ENCODE assay signal across 8 cellular contexts in genomic region chr12:43336962-43337555, GRCh38.
DNase-seq lines count a peak whose midpoint lies in the region; ATAC-seq, FAIRE-seq and TF ChIP-seq lines count a peak whose summit lies in the region.

No MANE protein-coding gene starts in this region.

- H3K27me3 Mint-ChIP-seq in neural crest cell (ENCODE audit: low read depth) = no peaks in the 10 kb centered on the region

- no peak overlapping the region for H3K4me3 Mint-ChIP-seq in neural crest cell

- no peak overlapping the region for H3K4me3 ChIP-seq in breast epithelium

- H3K4me1 Mint-ChIP-seq in neural crest cell = peaks cover 18% of the 10 kb centered on the region

- no peaks in the 10 kb centered on the region for H3K27me3 ChIP-seq in breast epithelium

- DNase-seq in LHCN-M2 (ENCODE audit: low read depth) = peak; percentile 57
- no peak for DNase-seq in breast epithelium (ENCODE audit: low spot score in 2 of 2)
- no peak for DNase-seq in neural crest cell (ENCODE audit: low read depth, low spot score)
- DNase-seq in ureter (ENCODE audit: low spot score) = no peak

- no peak overlapping the region for H3K27ac Mint-ChIP-seq in neural crest cell (ENCODE audit: unreplicated experiment)

- no peak overlapping the region for H3K27ac ChIP-seq in breast epithelium

- H3K9me3 ChIP-seq in breast epithelium = no peaks in the 10 kb centered on the region

- intact Hi-C loops in breast epithelium (cut with DNase I; ENCODE audit: low total_unique reads) = no loop called here

- TF ChIP-seq CTCF in breast epithelium (IDR thresholded peaks at IDR 0.05) = peak in 2 of 3 donors; percentile 35 to 37
- peak; percentile 70 for TF ChIP-seq CTCF in neural crest cell (conservative IDR thresholded peaks at IDR 0.05)

- H3K4me1 ChIP-seq in breast epithelium = no peaks in the 10 kb centered on the region

- no peaks in the 10 kb centered on the region for H3K36me3 Mint-ChIP-seq in neural crest cell (ENCODE audit: low read depth)

- TF ChIP-seq POLR2A in breast epithelium (IDR thresholded peaks at IDR 0.05) = no peak

- H3K9me3 Mint-ChIP-seq in neural crest cell = peaks cover 2% of the 10 kb centered on the region

- ATAC-seq in HG03159 (IDR thresholded peaks at IDR 0.05; ENCODE audit: unreplicated experiment) (no peak), GM21515 (IDR thresholded peaks at IDR 0.05; ENCODE audit: unreplicated experiment) (no peak), GM18870 (IDR thresholded peaks at IDR 0.05; ENCODE audit: unreplicated experiment) (no peak)

- H3K36me3 ChIP-seq in breast epithelium = no peaks in the 10 kb centered on the region

- peak; percentile 80 for FAIRE-seq in G401.6 (lab: Jason Lieb, UNC)
